In genomic region chr9:76701441-76702031, GRCh38 we compare ENCODE assay signal across 19 cellular contexts.
DNase-seq lines count a peak whose midpoint lies in the region; TF ChIP-seq lines count a peak whose summit lies in the region.
"Had no signal": no experiment of that assay in that cellular context is flagged by ENCODE, and none has a peak within 500 bp of the region (broad histone marks: within the 10 kb centered on the region; RNA-seq: fewer than 3 reads in every experiment).

No MANE protein-coding gene starts in this region.

- DNase-seq in NCI-H146 (lab: John Stamatoyannopoulos, UW) (peak; percentile 67), astrocyte of the hippocampus (ENCODE audit: low read depth, low spot score) (peak; percentile 89), glomerular visceral epithelial cell (ENCODE audit: extremely low spot score) (peak; percentile 21), smooth muscle cell (lab: John Stamatoyannopoulos, UW; ENCODE audit: unreplicated experiment) (no peak), NCI-H748 (lab: John Stamatoyannopoulos, UW; ENCODE audit: unreplicated experiment) (no peak), uterus (no peak)
- no peak for DNase-seq in activated CD8-positive, alpha-beta memory T cell treated with anti-CD3 and anti-CD28 coated beads for 24 hours
- DNase-seq: activated CD4-positive, alpha-beta T cell treated with anti-CD3 and anti-CD28 coated beads for 4 hours; activated naive CD4-positive, alpha-beta T cell treated with anti-CD3 and anti-CD28 coated beads, Interleukin-2, amount 50 U/mL, for 16 hours; central memory CD4-positive, alpha-beta T cell; NCI-H1105; NCI-H345; SHP77 treated with DMSO at 0.1 percent for 48 hours; spleen; T-helper 9 cell had no signal

- no peak for TF ChIP-seq POLR2A in uterus (IDR thresholded peaks at IDR 0.05)

- H2AFZ ChIP-seq in smooth muscle cell (ENCODE audit: low read depth), result no peak overlapping the region
- H2AFZ ChIP-seq: parathyroid adenoma had no signal

- intact Hi-C loops in uterus (cut with DNase I; ENCODE audit: low total_unique reads), result loop anchor here (10.0 kb wide), 1 partner anchor 257 kb away; no protein-coding TSS in a partner anchor

- H3F3A ChIP-seq in smooth muscle cell (ENCODE audit: low read depth), result peaks cover 3% of the 10 kb centered on the region

- TF ChIP-seq CTCF in smooth muscle cell (IDR thresholded peaks at IDR 0.05; ENCODE audit: borderline replicate concordance, insufficient read depth, poor library complexity, severe bottlenecking), result no peak
- no peak for TF ChIP-seq CTCF in uterus (IDR thresholded peaks at IDR 0.05)

- H3K4me2 ChIP-seq in smooth muscle cell, result peak overlapping the region; percentile 40
- H3K4me2 ChIP-seq: BLaER1 treated with 17β-estradiol and CSF1 and Interleukin-3, amounts not matched to agents 10 nM and 100 nM had no signal

- 13% methylated on average over 3 of the region's 3 CpGs for WGBS in smooth muscle cell (ENCODE audit: low lambda C conversion rate)

- no peaks in the 10 kb centered on the region for H4K20me1 ChIP-seq in smooth muscle cell (ENCODE audit: low read depth)
- H4K20me1 ChIP-seq: BLaER1 treated with 17β-estradiol and CSF1 and Interleukin-3, amounts not matched to agents 10 nM and 100 nM had no signal

- H3K9ac ChIP-seq in smooth muscle cell (ENCODE audit: low read depth), result no peak overlapping the region
- H3K9ac ChIP-seq: BLaER1 treated with 17β-estradiol and CSF1 and Interleukin-3, amounts not matched to agents 10 nM and 100 nM; parathyroid adenoma had no signal

- H3K4me3 ChIP-seq in smooth muscle cell, result no peak overlapping the region
- H3K4me3 ChIP-seq in uterus, result no peak overlapping the region
- H3K4me3 ChIP-seq: BLaER1 treated with 17β-estradiol and CSF1 and Interleukin-3, amounts not matched to agents 10 nM and 100 nM; K562; spleen had no signal

- no peaks in the 10 kb centered on the region for H3K36me3 ChIP-seq in smooth muscle cell (ENCODE audit: low read depth)
- H3K36me3 ChIP-seq in uterus, result no peaks in the 10 kb centered on the region
- H3K36me3 ChIP-seq: BLaER1 treated with 17β-estradiol and CSF1 and Interleukin-3, amounts not matched to agents 10 nM and 100 nM; spleen had no signal

- no peaks in the 10 kb centered on the region for H3K27me3 ChIP-seq in smooth muscle cell (ENCODE audit: low read depth)
- H3K27me3 ChIP-seq in uterus, result no peaks in the 10 kb centered on the region
- H3K27me3 ChIP-seq: BLaER1 treated with 17β-estradiol and CSF1 and Interleukin-3, amounts not matched to agents 10 nM and 100 nM had no signal

- H3K79me2 ChIP-seq in smooth muscle cell (ENCODE audit: low read depth), result no peaks in the 10 kb centered on the region
- H3K79me2 ChIP-seq: parathyroid adenoma had no signal

- H3K9me3 ChIP-seq in smooth muscle cell (replicated peaks; ENCODE audit: low read depth) (no peaks in the 10 kb centered on the region), uterus (no peaks in the 10 kb centered on the region)
- H3K9me3 ChIP-seq: BLaER1 treated with 17β-estradiol and CSF1 and Interleukin-3, amounts not matched to agents 10 nM and 100 nM; spleen had no signal

- H3K27ac ChIP-seq in smooth muscle cell (ENCODE audit: low read depth), result no peak overlapping the region
- no peak overlapping the region for H3K27ac ChIP-seq in uterus
- H3K27ac ChIP-seq: BLaER1 treated with 17β-estradiol and CSF1 and Interleukin-3, amounts not matched to agents 10 nM and 100 nM; epithelial cell of prostate; parathyroid adenoma had no signal

- H3K4me1 ChIP-seq in smooth muscle cell (ENCODE audit: low read depth) (peaks cover 25% of the 10 kb centered on the region), uterus (no peaks in the 10 kb centered on the region)
- H3K4me1 ChIP-seq: parathyroid adenoma had no signal

Comparison
In these comparisons a context has a peak if more than half of its experiments do, and no peak if none do; other contexts are left out.
1. DNase-seq: peak in NCI-H146 (single experiment), astrocyte of the hippocampus (single experiment) and glomerular visceral epithelial cell (single experiment); none in smooth muscle cell (single experiment), NCI-H748 (single experiment), activated CD8-positive, alpha-beta memory T cell treated with anti-CD3 and anti-CD28 coated beads for 24 hours (single experiment) and uterus (0 of 2).